30 cellular contexts compared by ENCODE assay signal in the genomic region with DNA sequence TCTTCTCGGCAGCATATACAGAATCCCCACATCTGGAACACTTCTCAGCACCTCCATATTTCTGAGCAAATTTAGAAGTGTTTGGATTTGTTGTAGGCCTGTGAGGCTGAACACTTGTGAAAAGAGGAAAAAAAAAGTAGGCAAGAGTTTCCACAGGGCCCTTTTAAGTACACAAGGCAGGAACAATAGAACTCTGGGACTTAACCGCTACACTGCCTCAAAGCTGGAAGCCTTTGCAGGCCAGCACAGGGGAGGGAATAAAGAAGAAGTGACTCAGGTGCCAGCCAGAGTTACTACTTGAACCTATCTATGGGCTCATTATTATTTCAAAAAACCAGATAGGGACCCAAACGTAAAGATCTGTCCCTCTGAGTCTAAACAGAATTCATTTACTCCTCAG. TPM values are rescaled to one million over a fixed set of nuclear protein-coding genes. Genes with fewer than 3 reads are reported as not detected.
DNase-seq lines count a peak whose midpoint lies in the region; ATAC-seq, FAIRE-seq and TF ChIP-seq lines count a peak whose summit lies in the region.
"Had no signal": no experiment of that assay in that cellular context is flagged by ENCODE, and none has a peak within 500 bp of the region (broad histone marks: within the 10 kb centered on the region; RNA-seq: fewer than 3 reads in every experiment).

No MANE protein-coding gene starts in this region.

- no peak overlapping the region for H2BK5ac ChIP-seq in neuronal stem cell (ENCODE audit: low read length)

- in situ Hi-C loops in HepG2 (cut with HindIII; ENCODE audit: extremely low pct_ligation_motif_present, low pct_unique_long_range_greater_than_20kb): no loop called here

- no TSS peak for BruUV-seq in HepG2 (replicated peaks; lab: Mats Ljungman, UMichigan)

- H2BK15ac ChIP-seq in neuronal stem cell (ENCODE audit: low read length): no peak overlapping the region

- H3K36me3 Mint-ChIP-seq in endothelial cell (ENCODE audit: low read depth, unreplicated experiment): peaks cover 45% of the 10 kb centered on the region

- no peak overlapping the region for H3K4me2 ChIP-seq in HepG2 (ENCODE audit: low read depth, low read length)
- no peak overlapping the region for H3K4me2 ChIP-seq in neuronal stem cell (ENCODE audit: insufficient read depth, low read length, poor library complexity, severe bottlenecking)
- H3K4me2 ChIP-seq: SK-N-SH had no signal

- peaks cover 3% of the 10 kb centered on the region for H3K79me1 ChIP-seq in neuronal stem cell (ENCODE audit: low read depth, low read length)

- no peak overlapping the region for H3K23ac ChIP-seq in neuronal stem cell (ENCODE audit: low read depth, low read length, poor library complexity)

- no peak overlapping the region for H2BK120ac ChIP-seq in neuronal stem cell (ENCODE audit: low read depth, low read length)

- H3K4me3 ChIP-seq in HepG2 (replicated peaks in 1 of 3; ENCODE audit: insufficient read depth in 1 of 3, low read depth in 2 of 3, low read length in 3 of 3) (no peak overlapping the region), right lobe of liver (no peak overlapping the region), neuronal stem cell (ENCODE audit: low read length in 2 of 2) (no peak overlapping the region), small intestine (ENCODE audit: low read depth in 1 of 2, low read length in 2 of 2) (no peak overlapping the region)
- H3K4me3 ChIP-seq: coronary artery, GM23248, suprapubic skin had no signal

- H4K20me1 ChIP-seq in HepG2 (ENCODE audit: insufficient read depth, low read length): no peaks in the 10 kb centered on the region

- TF ChIP-seq CTCF in HepG2 (CRISPR knock-in tag; IDR thresholded peaks at IDR 0.05) (no peak), right lobe of liver (IDR thresholded peaks at IDR 0.05) (no peak), endothelial cell (IDR thresholded peaks at IDR 0.05; ENCODE audit: unreplicated experiment) (no peak)

- TF ChIP-seq RAD21 in HepG2 (CRISPR knock-in tag; IDR thresholded peaks at IDR 0.05): no peak

- intact Hi-C loops in HepG2 (cut with micrococcal nuclease; ENCODE audit: unreplicated experiment): no loop called here
- intact Hi-C loops in right lobe of liver (cut with DNase I): no loop called here

- 93% methylated on average over 3 of the region's 3 CpGs for WGBS in HepG2 (ENCODE audit: low lambda C conversion rate)
- 80% methylated on average over 3 of the region's 3 CpGs for WGBS in right lobe of liver (ENCODE audit: insufficient coverage, low coverage, low lambda C conversion rate, missing lambda C conversion rate)
- WGBS in neuronal stem cell (ENCODE audit: extremely low coverage in 2 of 2, insufficient read length in 2 of 2, insufficient replicate concordance in 1 of 2), 2 donors: no CpG with 5 or more reads among the region's 3 CpGs
- 86 to 89% (median 87%) methylated on average over 3 of the region's 3 CpGs for WGBS in small intestine, 3 donors

- no peak overlapping the region for H3K18ac ChIP-seq in neuronal stem cell (ENCODE audit: low read length)

- no peak overlapping the region for H3K4me3 Mint-ChIP-seq in endothelial cell (ENCODE audit: unreplicated experiment)
- H3K4me3 Mint-ChIP-seq: activated T-cell treated with anti-CD3 and anti-CD28 coated beads, Interleukin-2, amount 50 U/mL, for 72 hours; CD4-positive, alpha-beta T cell; HFFc6; stimulated activated naive B cell treated with anti-CD40 and anti-IgM and Interleukin-4, amounts not matched to agents 10 μg/mL and 1 μg/mL and 100 μg/mL, for 72 hours had no signal

- no peak for FAIRE-seq in HepG2 (lab: Jason Lieb, UNC)
- no peak for FAIRE-seq in small intestine (lab: Jason Lieb, UNC)
- FAIRE-seq in H54 (lab: Jason Lieb, UNC): no peak
- FAIRE-seq: islet of Langerhans, TTC549 had no signal

- no peak for TF ChIP-seq POLR2A in HepG2 (IDR thresholded peaks at IDR 0.05; ENCODE audit: insufficient read depth in 1 of 2, low read depth in 2 of 2, low read length in 2 of 2)
- no peak for TF ChIP-seq POLR2A in right lobe of liver (IDR thresholded peaks at IDR 0.05)
- no peak for TF ChIP-seq POLR2A in H54 (IDR thresholded peaks at IDR 0.05; ENCODE audit: low read depth, low read length)

- POLR2A ChIA-PET in HepG2 (lab: Yijun Ruan, JAX): no interaction called here

- H3K27me3 ChIP-seq in HepG2 (ENCODE audit: control insufficient read depth in 1 of 2, insufficient read depth in 2 of 2, low read length in 2 of 2) (no peaks in the 10 kb centered on the region), right lobe of liver (no peaks in the 10 kb centered on the region), neuronal stem cell (ENCODE audit: control insufficient read depth in 3 of 3, insufficient read depth in 3 of 3, low read depth in 1 of 3, low read length in 3 of 3) (no peaks in the 10 kb centered on the region), small intestine (ENCODE audit: control insufficient read depth in 2 of 2, insufficient read depth in 2 of 2, low read length in 2 of 2) (no peaks in the 10 kb centered on the region)
- H3K27me3 ChIP-seq: neutrophil, suprapubic skin had no signal

- no peak overlapping the region for H3K9ac ChIP-seq in HepG2 (ENCODE audit: insufficient read depth, low read depth, low read length)
- H3K9ac ChIP-seq in neuronal stem cell (ENCODE audit: low read depth, low read length, poor library complexity): no peak overlapping the region
- H3K9ac ChIP-seq: GM23248, SK-N-SH had no signal

- CTCF ChIA-PET in HepG2 (lab: Yijun Ruan, JAX; ENCODE audit: low intra/inter-chr PET ratio, low total read pairs): no interaction called here

- no peak overlapping the region for H2AFZ ChIP-seq in HepG2 (ENCODE audit: low read length)
- H2AFZ ChIP-seq in neuronal stem cell (ENCODE audit: low read length): no peak overlapping the region
- H2AFZ ChIP-seq: GM23248 had no signal

- peaks cover 6% of the 10 kb centered on the region for H3K27me3 Mint-ChIP-seq in endothelial cell (ENCODE audit: unreplicated experiment)
- H3K27me3 Mint-ChIP-seq: CD4-positive, alpha-beta T cell; stimulated activated naive B cell treated with anti-CD40 and anti-IgM and Interleukin-4, amounts not matched to agents 10 μg/mL and 1 μg/mL and 100 μg/mL, for 72 hours had no signal

- no peak for DNase-seq in HepG2 (ENCODE audit: low spot score)
- no peak for DNase-seq in right lobe of liver
- no peak for DNase-seq in endothelial cell (ENCODE audit: low spot score)
- peak; percentile 39 for DNase-seq in neuronal stem cell (ENCODE audit: low spot score)
- DNase-seq in small intestine: no peak
- no peak for DNase-seq in H54 (ENCODE audit: insufficient read length, low spot score)
- DNase-seq in stimulated activated CD4-positive, alpha-beta T cell treated with anti-CD3 and anti-CD28 coated beads, Interleukin-15, amount 100 ng/mL, for 24 hours: no peak
- DNase-seq: activated CD4-positive, alpha-beta T cell treated with anti-CD3 and anti-CD28 coated beads, Interleukin-2, amount 50 U/mL, for 4 hours; activated naive CD4-positive, alpha-beta T cell treated with Interleukin-2 at 50 U/mL for 16 hours; activated T-cell treated with anti-CD3 and anti-CD28 coated beads, Interleukin-2, amount 50 U/mL, for 72 hours; CD4-positive, alpha-beta T cell; DMS79 treated with DMSO at 0.1 percent for 48 hours; effector CD8-positive, alpha-beta T cell; GM23248; HFFc6; NCI-H1092; NCI-H1694 treated with DMSO at 0.1 percent for 48 hours; NCI-H524 treated with DMSO at 0.1 percent for 48 hours; PC-3; posterior cingulate gyrus; SK-N-SH; stimulated activated naive B cell treated with anti-CD40 and anti-IgM and Interleukin-4, amounts not matched to agents 10 μg/mL and 1 μg/mL and 100 μg/mL, for 72 hours had no signal

- ATAC-seq in HepG2 (peak; percentile 30; the same call in 1 of the 3 replicates), right lobe of liver (no peak), HG02852 (IDR thresholded peaks at IDR 0.05; ENCODE audit: unreplicated experiment) (no peak)
- ATAC-seq: activated CD4-positive, CD25-positive, alpha-beta regulatory T cell treated with anti-CD3 and anti-CD28 coated beads, Interleukin-2, amount 50 U/mL, for 24 hours; activated T-cell treated with anti-CD3 and anti-CD28 coated beads, Interleukin-2, amount 50 U/mL, for 72 hours; left lobe of liver; PC-3; stimulated activated naive B cell treated with anti-CD40 and anti-IgM and Interleukin-4, amounts not matched to agents 10 μg/mL and 1 μg/mL and 100 μg/mL, for 72 hours had no signal

- H4K91ac ChIP-seq in neuronal stem cell (ENCODE audit: low read depth, low read length, poor library complexity): no peak overlapping the region

- no peaks in the 10 kb centered on the region for H3K9me3 ChIP-seq in HepG2 (ENCODE audit: low read length)
- no peaks in the 10 kb centered on the region for H3K9me3 ChIP-seq in right lobe of liver
- H3K9me3 ChIP-seq in neuronal stem cell (replicated peaks in 1 of 2; ENCODE audit: control insufficient read depth in 2 of 2, insufficient read depth in 1 of 2, low read depth in 1 of 2, low read length in 2 of 2): peaks cover 4 to 14% of the 10 kb centered on the region in 2 donors
- no peaks in the 10 kb centered on the region for H3K9me3 ChIP-seq in small intestine (ENCODE audit: control insufficient read depth, low read depth)
- H3K9me3 ChIP-seq: neutrophil, SK-N-SH, suprapubic skin had no signal

- no peaks in the 10 kb centered on the region for H3K9me3 Mint-ChIP-seq in endothelial cell (ENCODE audit: unreplicated experiment)
- H3K9me3 Mint-ChIP-seq: activated T-cell treated with anti-CD3 and anti-CD28 coated beads, Interleukin-2, amount 50 U/mL, for 72 hours; CD4-positive, alpha-beta T cell; HFFc6 had no signal

- H2AK5ac ChIP-seq in neuronal stem cell (ENCODE audit: low read depth, low read length): no peak overlapping the region

- H3K36me3 ChIP-seq in HepG2 (replicated peaks in 1 of 2; ENCODE audit: control insufficient read depth in 1 of 2, insufficient read depth in 2 of 2, low read length in 2 of 2) (no peaks in the 10 kb centered on the region), right lobe of liver (peaks cover 0 to 12% (median 0%) of the 10 kb centered on the region in 4 donors), neuronal stem cell (replicated peaks in 1 of 2; ENCODE audit: control insufficient read depth in 2 of 2, insufficient read depth in 2 of 2, low read length in 2 of 2) (peaks cover 31 to 98% of the 10 kb centered on the region in 2 donors), small intestine (ENCODE audit: control insufficient read depth in 2 of 2, insufficient read depth in 2 of 2, low read length in 2 of 2) (peaks cover 0 to 5% of the 10 kb centered on the region in 2 donors)

- H3K4me1 ChIP-seq in HepG2 (ENCODE audit: insufficient read depth, low read length): no peaks in the 10 kb centered on the region
- H3K4me1 ChIP-seq in right lobe of liver: no peaks in the 10 kb centered on the region
- H3K4me1 ChIP-seq in neuronal stem cell (ENCODE audit: control insufficient read depth in 2 of 2, insufficient read depth in 1 of 2, low read depth in 1 of 2, low read length in 2 of 2): peaks cover 15 to 17% of the 10 kb centered on the region in 2 donors
- no peaks in the 10 kb centered on the region for H3K4me1 ChIP-seq in small intestine (ENCODE audit: control insufficient read depth in 2 of 2, insufficient read depth in 1 of 2, low read depth in 1 of 2, low read length in 1 of 2)
- H3K4me1 ChIP-seq: suprapubic skin had no signal

- H4K8ac ChIP-seq in neuronal stem cell (ENCODE audit: low read depth, low read length): no peak overlapping the region

- H3K4ac ChIP-seq in neuronal stem cell (ENCODE audit: low read length): no peak overlapping the region

- H3K14ac ChIP-seq in neuronal stem cell (ENCODE audit: low read length): no peak overlapping the region

- H3K27ac Mint-ChIP-seq in endothelial cell (ENCODE audit: unreplicated experiment): peak overlapping the region; percentile 61
- H3K27ac Mint-ChIP-seq: activated T-cell treated with anti-CD3 and anti-CD28 coated beads, Interleukin-2, amount 50 U/mL, for 72 hours; CD4-positive, alpha-beta T cell; stimulated activated naive B cell treated with anti-CD40 and anti-IgM and Interleukin-4, amounts not matched to agents 10 μg/mL and 1 μg/mL and 100 μg/mL, for 72 hours had no signal

- no peak overlapping the region for H2BK12ac ChIP-seq in neuronal stem cell (ENCODE audit: low read length)

- TF ChIP-seq EP300 in HepG2 (IDR thresholded peaks at IDR 0.05; ENCODE audit: low read depth in 2 of 2, low read length in 2 of 2) (no peak), HepG2 (CRISPR knock-in tag; IDR thresholded peaks at IDR 0.05; ENCODE audit: borderline replicate concordance) (no peak)

- no peak overlapping the region for H3K27ac ChIP-seq in HepG2 (ENCODE audit: extremely low read length, insufficient read depth, low read length)
- no peak overlapping the region for H3K27ac ChIP-seq in right lobe of liver
- H3K27ac ChIP-seq in neuronal stem cell (replicated peaks; ENCODE audit: low read length): no peak overlapping the region
- H3K27ac ChIP-seq in small intestine (ENCODE audit: low read depth in 1 of 2, low read length in 1 of 2): no peak overlapping the region
- H3K27ac ChIP-seq: coronary artery, GM23248, neutrophil, suprapubic skin had no signal

- H3K79me2 ChIP-seq in HepG2 (ENCODE audit: insufficient read depth, low read length): no peaks in the 10 kb centered on the region

- no peaks in the 10 kb centered on the region for H3K4me1 Mint-ChIP-seq in endothelial cell (ENCODE audit: unreplicated experiment)

RNA-seq across cellular contexts. Expression of a gene that starts 18.5 kb away (rescaled TPM):
- 7.2 and 9.0 TPM in 2 replicates for total RNA-seq in HepG2 (2016; rRNA removed; fragmentation: Illumina TruSeq; extraction: Trizol)
- total RNA-seq in HepG2 (2016; cell fraction: cytosol; rRNA removed; fragmentation: Illumina TruSeq; extraction: Trizol; ENCODE audit: low read depth): 2.2 and 2.8 TPM in 2 replicates
- 7.2 and 8.9 TPM in 2 replicates for total RNA-seq in HepG2 (2016; cell fraction: insoluble cytoplasmic fraction; rRNA removed; fragmentation: Illumina TruSeq; extraction: Trizol)
- 2.3 and 2.6 TPM in 2 replicates for total RNA-seq in HepG2 (2016; cell fraction: membrane; rRNA removed; fragmentation: Illumina TruSeq; extraction: Trizol)
- 2.8 and 3.1 TPM in 2 replicates for total RNA-seq in HepG2 (2016; cell fraction: nucleus; rRNA removed; fragmentation: Illumina TruSeq; extraction: Trizol)
- polyA plus RNA-seq in HepG2 (2011; rRNA removed): 4.7 and 8.0 TPM in 2 replicates
- polyA plus RNA-seq in HepG2 (2011; cell fraction: cytosol; rRNA removed): 5.0 and 8.2 TPM in 2 replicates
- polyA plus RNA-seq in HepG2 (2011; cell fraction: nucleus; rRNA removed): 1.5 and 2.2 TPM in 2 replicates
- polyA plus RNA-seq in HepG2 (2012): 4.8 and 7.0 TPM in 2 replicates
- polyA plus RNA-seq in HepG2 (2016; cell fraction: cytosol; fragmentation: Illumina TruSeq; extraction: Trizol; ENCODE audit: low read depth): 1.2 and 1.6 TPM in 2 replicates
- 8.7 and 10.0 TPM in 2 replicates for polyA plus RNA-seq in HepG2 (2016; cell fraction: insoluble cytoplasmic fraction; fragmentation: Illumina TruSeq; extraction: Trizol; ENCODE audit: low read depth)
- 1.2 and 1.9 TPM in 2 replicates for polyA plus RNA-seq in HepG2 (2016; cell fraction: membrane; fragmentation: Illumina TruSeq; extraction: Trizol; ENCODE audit: low read depth)
- 2.8 and 3.5 TPM in 2 replicates for polyA plus RNA-seq in HepG2 (2016; cell fraction: nucleus; fragmentation: Illumina TruSeq; extraction: Trizol; ENCODE audit: insufficient read depth, low read depth)
- 4.6 and 5.9 TPM in 2 replicates for polyA minus RNA-seq in HepG2 (2011; rRNA and poly(A)+ RNA removed; ENCODE audit: low replicate concordance)
- 2.4 and 4.0 TPM in 2 replicates for polyA minus RNA-seq in HepG2 (2011; cell fraction: cytosol; rRNA and poly(A)+ RNA removed)
- polyA minus RNA-seq in HepG2 (2011; cell fraction: nucleus; rRNA and poly(A)+ RNA removed): 3.1 and 6.2 TPM in 2 replicates
- 10 to 100 TPM; 13.4 to 35.1 (median 22.4) TPM for total RNA-seq in right lobe of liver
- 185 TPM for total RNA-seq in endothelial cell (ENCODE audit: unreplicated experiment)
- polyA plus RNA-seq in neuronal stem cell (2013, experiment 1 of 2): 288 TPM
- polyA plus RNA-seq in neuronal stem cell (2013, experiment 2 of 2): 282 TPM
- 10 to 100 TPM in 2 of 3 donors, 1 to 10 TPM in 1; 1.8 to 40.1 (median 13.5) TPM for polyA plus RNA-seq in small intestine
- total RNA-seq: CD4-positive, alpha-beta T cell had no signal
